1 cellular context compared by ENCODE assay signal in the genomic region with DNA sequence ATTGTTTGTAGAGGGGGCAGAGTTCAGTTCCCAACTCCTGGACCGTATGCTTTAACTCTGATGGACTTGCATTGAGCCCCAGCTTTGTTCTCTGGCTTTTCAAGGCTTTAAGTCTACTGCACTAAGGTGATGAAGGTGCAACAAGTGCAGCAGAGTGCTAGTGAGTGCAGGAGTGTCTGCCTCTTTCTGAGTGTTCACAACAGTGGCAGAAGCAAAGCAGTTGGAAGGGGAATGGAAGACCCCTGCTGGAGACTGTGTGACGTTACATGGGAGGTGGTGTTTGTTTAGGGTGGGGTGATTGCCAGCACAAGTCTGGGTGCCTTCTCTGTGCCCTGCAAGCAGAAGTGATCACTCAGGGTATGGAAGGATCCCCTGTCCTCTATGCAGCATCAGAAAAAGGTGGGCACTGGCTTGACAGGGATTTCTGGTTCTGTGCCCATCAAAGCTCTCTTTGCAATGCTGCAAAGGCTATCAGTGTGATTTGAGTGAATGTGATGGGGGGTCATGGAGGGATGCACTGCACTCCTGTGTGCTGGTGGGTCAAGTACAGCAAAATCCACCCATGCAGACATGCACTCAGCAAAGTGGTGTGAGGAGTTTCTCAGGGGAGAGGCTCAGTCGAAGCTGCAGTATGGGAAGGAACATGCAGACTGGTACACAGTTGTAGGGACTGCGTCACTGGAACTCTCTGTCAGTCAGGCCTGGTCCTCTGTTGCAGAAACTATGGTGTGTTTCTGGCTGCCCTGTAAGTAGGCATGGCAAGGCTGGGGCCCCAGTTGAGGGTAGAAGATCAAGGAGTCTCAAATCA.
TF ChIP-seq lines count a peak whose summit lies in the region.

No MANE protein-coding gene starts in this region.

TF ChIP-seq in HepG2, 621 proteins besides CTCF, POLR2A, EP300 and RAD21 (continued from another document and continues in another):
- TF ChIP-seq, protein P1, sequence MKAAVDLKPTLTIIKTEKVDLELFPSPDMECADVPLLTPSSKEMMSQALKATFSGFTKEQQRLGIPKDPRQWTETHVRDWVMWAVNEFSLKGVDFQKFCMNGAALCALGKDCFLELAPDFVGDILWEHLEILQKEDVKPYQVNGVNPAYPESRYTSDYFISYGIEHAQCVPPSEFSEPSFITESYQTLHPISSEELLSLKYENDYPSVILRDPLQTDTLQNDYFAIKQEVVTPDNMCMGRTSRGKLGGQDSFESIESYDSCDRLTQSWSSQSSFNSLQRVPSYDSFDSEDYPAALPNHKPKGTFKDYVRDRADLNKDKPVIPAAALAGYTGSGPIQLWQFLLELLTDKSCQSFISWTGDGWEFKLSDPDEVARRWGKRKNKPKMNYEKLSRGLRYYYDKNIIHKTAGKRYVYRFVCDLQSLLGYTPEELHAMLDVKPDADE (CRISPR knock-in tag; IDR thresholded peaks at IDR 0.05): no peak
- TF ChIP-seq SMC3 (IDR thresholded peaks at IDR 0.05; ENCODE audit: low read length) (peak; percentile 85), ZNF747 (CRISPR knock-in tag; IDR thresholded peaks at IDR 0.05; ENCODE audit: borderline replicate concordance) (0 out of 2 replicates have a peak, but pooled peaks have one; percentile 18), GABPB1 (CRISPR knock-in tag; IDR thresholded peaks at IDR 0.05) (no peak), RXRB (CRISPR knock-in tag; IDR thresholded peaks at IDR 0.05; ENCODE audit: borderline replicate concordance) (0 out of 2 replicates have a peak, but pooled peaks have one; percentile 8), HMG20A (CRISPR knock-in tag; IDR thresholded peaks at IDR 0.05; ENCODE audit: borderline replicate concordance) (peak; percentile 18; the same call in 1 of the 2 replicates), SOX6 (IDR thresholded peaks at IDR 0.05) (no peak), SOX6 (CRISPR knock-in tag; IDR thresholded peaks at IDR 0.05) (peak; percentile 73; the same call in 1 of the 2 replicates), POGZ (CRISPR knock-in tag; IDR thresholded peaks at IDR 0.05) (peak; percentile 88), ZNF292 (CRISPR knock-in tag; IDR thresholded peaks at IDR 0.05; ENCODE audit: borderline replicate concordance, low read depth) (peak; percentile 85; the same call in 1 of the 2 replicates), FOSL2 (CRISPR knock-in tag; IDR thresholded peaks at IDR 0.05) (peak; percentile 50), ZNF766 (CRISPR knock-in tag; IDR thresholded peaks at IDR 0.05; ENCODE audit: borderline replicate concordance) (0 out of 2 replicates have a peak, but pooled peaks have one; percentile 19), MEF2D (CRISPR knock-in tag; IDR thresholded peaks at IDR 0.05) (0 out of 2 replicates have a peak, but pooled peaks have one; percentile 69), TBX2 (CRISPR knock-in tag; IDR thresholded peaks at IDR 0.05; ENCODE audit: borderline replicate concordance) (peak; percentile 46), SAFB2 (CRISPR knock-in tag; IDR thresholded peaks at IDR 0.05; ENCODE audit: borderline replicate concordance, low read depth) (0 out of 2 replicates have a peak, but pooled peaks have one; percentile 39), ZBTB38 (CRISPR knock-in tag; IDR thresholded peaks at IDR 0.05) (no peak), TEAD3 (CRISPR knock-in tag; optimal IDR thresholded peaks at IDR 0.05; ENCODE audit: borderline replicate concordance) (peak; percentile 31), ZNF614 (CRISPR knock-in tag; IDR thresholded peaks at IDR 0.05; ENCODE audit: borderline replicate concordance) (peak; percentile 17; the same call in 1 of the 2 replicates), ERF (CRISPR knock-in tag; IDR thresholded peaks at IDR 0.05) (0 out of 2 replicates have a peak, but pooled peaks have one; percentile 38), ZIK1 (CRISPR knock-in tag; IDR thresholded peaks at IDR 0.05; ENCODE audit: borderline replicate concordance, low read depth) (no peak), POLR2G (IDR thresholded peaks at IDR 0.05; ENCODE audit: low read depth, low read length) (0 out of 2 replicates have a peak, but pooled peaks have one; percentile 28), SOX13 (IDR thresholded peaks at IDR 0.05) (no peak), SOX13 (CRISPR knock-in tag; conservative IDR thresholded peaks at IDR 0.05 in 1 of 2, IDR thresholded peaks at IDR 0.05 in 1 of 2) (peak in 1 of 2 experiments; percentile 59; a peak in 2 of 4 replicates)
- TF ChIP-seq, protein P2, sequence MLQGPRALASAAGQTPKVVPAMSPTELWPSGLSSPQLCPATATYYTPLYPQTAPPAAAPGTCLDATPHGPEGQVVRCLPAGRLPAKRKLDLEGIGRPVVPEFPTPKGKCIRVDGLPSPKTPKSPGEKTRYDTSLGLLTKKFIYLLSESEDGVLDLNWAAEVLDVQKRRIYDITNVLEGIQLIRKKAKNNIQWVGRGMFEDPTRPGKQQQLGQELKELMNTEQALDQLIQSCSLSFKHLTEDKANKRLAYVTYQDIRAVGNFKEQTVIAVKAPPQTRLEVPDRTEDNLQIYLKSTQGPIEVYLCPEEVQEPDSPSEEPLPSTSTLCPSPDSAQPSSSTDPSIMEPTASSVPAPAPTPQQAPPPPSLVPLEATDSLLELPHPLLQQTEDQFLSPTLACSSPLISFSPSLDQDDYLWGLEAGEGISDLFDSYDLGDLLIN (CRISPR knock-in tag; IDR thresholded peaks at IDR 0.05; ENCODE audit: borderline replicate concordance): no peak
- TF ChIP-seq, protein P3, sequence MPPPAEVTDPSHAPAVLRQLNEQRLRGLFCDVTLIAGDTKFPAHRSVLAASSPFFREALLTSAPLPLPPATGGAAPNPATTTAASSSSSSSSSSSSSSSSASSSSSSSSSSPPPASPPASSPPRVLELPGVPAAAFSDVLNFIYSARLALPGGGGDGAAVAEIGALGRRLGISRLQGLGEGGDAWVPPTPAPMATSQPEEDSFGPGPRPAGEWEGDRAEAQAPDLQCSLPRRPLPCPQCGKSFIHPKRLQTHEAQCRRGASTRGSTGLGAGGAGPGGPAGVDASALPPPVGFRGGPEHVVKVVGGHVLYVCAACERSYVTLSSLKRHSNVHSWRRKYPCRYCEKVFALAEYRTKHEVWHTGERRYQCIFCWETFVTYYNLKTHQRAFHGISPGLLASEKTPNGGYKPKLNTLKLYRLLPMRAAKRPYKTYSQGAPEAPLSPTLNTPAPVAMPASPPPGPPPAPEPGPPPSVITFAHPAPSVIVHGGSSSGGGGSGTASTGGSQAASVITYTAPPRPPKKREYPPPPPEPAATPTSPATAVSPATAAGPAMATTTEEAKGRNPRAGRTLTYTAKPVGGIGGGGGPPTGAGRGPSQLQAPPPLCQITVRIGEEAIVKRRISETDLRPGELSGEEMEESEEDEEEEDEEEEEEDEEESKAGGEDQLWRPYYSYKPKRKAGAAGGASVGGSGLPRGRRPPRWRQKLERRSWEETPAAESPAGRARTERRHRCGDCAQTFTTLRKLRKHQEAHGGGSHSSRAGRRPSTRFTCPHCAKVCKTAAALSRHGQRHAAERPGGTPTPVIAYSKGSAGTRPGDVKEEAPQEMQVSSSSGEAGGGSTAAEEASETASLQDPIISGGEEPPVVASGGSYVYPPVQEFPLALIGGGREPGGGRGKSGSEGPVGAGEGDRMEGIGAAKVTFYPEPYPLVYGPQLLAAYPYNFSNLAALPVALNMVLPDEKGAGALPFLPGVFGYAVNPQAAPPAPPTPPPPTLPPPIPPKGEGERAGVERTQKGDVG (CRISPR knock-in tag; IDR thresholded peaks at IDR 0.05; ENCODE audit: borderline replicate concordance): 0 out of 2 replicates have a peak, but pooled peaks have one; percentile 19
- TF ChIP-seq, protein P4, sequence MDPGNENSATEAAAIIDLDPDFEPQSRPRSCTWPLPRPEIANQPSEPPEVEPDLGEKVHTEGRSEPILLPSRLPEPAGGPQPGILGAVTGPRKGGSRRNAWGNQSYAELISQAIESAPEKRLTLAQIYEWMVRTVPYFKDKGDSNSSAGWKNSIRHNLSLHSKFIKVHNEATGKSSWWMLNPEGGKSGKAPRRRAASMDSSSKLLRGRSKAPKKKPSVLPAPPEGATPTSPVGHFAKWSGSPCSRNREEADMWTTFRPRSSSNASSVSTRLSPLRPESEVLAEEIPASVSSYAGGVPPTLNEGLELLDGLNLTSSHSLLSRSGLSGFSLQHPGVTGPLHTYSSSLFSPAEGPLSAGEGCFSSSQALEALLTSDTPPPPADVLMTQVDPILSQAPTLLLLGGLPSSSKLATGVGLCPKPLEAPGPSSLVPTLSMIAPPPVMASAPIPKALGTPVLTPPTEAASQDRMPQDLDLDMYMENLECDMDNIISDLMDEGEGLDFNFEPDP (CRISPR knock-in tag; conservative IDR thresholded peaks at IDR 0.05): 0 out of 2 replicates have a peak, but pooled peaks have one; percentile 46
- TF ChIP-seq, protein P5, sequence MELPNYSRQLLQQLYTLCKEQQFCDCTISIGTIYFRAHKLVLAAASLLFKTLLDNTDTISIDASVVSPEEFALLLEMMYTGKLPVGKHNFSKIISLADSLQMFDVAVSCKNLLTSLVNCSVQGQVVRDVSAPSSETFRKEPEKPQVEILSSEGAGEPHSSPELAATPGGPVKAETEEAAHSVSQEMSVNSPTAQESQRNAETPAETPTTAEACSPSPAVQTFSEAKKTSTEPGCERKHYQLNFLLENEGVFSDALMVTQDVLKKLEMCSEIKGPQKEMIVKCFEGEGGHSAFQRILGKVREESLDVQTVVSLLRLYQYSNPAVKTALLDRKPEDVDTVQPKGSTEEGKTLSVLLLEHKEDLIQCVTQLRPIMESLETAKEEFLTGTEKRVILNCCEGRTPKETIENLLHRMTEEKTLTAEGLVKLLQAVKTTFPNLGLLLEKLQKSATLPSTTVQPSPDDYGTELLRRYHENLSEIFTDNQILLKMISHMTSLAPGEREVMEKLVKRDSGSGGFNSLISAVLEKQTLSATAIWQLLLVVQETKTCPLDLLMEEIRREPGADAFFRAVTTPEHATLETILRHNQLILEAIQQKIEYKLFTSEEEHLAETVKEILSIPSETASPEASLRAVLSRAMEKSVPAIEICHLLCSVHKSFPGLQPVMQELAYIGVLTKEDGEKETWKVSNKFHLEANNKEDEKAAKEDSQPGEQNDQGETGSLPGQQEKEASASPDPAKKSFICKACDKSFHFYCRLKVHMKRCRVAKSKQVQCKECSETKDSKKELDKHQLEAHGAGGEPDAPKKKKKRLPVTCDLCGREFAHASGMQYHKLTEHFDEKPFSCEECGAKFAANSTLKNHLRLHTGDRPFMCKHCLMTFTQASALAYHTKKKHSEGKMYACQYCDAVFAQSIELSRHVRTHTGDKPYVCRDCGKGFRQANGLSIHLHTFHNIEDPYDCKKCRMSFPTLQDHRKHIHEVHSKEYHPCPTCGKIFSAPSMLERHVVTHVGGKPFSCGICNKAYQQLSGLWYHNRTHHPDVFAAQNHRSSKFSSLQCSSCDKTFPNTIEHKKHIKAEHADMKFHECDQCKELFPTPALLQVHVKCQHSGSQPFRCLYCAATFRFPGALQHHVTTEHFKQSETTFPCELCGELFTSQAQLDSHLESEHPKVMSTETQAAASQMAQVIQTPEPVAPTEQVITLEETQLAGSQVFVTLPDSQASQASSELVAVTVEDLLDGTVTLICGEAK (IDR thresholded peaks at IDR 0.05): no peak
- TF ChIP-seq, protein P5 (CRISPR knock-in tag; IDR thresholded peaks at IDR 0.05): no peak
- TF ChIP-seq, protein P6, sequence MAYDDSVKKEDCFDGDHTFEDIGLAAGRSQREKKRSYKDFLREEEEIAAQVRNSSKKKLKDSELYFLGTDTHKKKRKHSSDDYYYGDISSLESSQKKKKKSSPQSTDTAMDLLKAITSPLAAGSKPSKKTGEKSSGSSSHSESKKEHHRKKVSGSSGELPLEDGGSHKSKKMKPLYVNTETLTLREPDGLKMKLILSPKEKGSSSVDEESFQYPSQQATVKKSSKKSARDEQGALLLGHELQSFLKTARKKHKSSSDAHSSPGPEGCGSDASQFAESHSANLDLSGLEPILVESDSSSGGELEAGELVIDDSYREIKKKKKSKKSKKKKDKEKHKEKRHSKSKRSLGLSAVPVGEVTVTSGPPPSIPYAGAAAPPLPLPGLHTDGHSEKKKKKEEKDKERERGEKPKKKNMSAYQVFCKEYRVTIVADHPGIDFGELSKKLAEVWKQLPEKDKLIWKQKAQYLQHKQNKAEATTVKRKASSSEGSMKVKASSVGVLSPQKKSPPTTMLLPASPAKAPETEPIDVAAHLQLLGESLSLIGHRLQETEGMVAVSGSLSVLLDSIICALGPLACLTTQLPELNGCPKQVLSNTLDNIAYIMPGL (CRISPR knock-in tag; IDR thresholded peaks at IDR 0.05; ENCODE audit: borderline replicate concordance in 1 of 2, low read depth in 1 of 2): peak; percentile 47 to 66; a peak in 2 of 4 replicates
- TF ChIP-seq, protein P7, sequence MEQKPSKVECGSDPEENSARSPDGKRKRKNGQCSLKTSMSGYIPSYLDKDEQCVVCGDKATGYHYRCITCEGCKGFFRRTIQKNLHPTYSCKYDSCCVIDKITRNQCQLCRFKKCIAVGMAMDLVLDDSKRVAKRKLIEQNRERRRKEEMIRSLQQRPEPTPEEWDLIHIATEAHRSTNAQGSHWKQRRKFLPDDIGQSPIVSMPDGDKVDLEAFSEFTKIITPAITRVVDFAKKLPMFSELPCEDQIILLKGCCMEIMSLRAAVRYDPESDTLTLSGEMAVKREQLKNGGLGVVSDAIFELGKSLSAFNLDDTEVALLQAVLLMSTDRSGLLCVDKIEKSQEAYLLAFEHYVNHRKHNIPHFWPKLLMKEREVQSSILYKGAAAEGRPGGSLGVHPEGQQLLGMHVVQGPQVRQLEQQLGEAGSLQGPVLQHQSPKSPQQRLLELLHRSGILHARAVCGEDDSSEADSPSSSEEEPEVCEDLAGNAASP (CRISPR knock-in tag; IDR thresholded peaks at IDR 0.05; ENCODE audit: borderline replicate concordance): 0 out of 2 replicates have a peak, but pooled peaks have one; percentile 36
